In genomic region chr6:139426795-139427194, GRCh38 we compare ENCODE assay signal across 1 cellular context.
TF ChIP-seq lines count a peak whose summit lies in the region.

No MANE protein-coding gene starts in this region.

TF ChIP-seq in H1, 55 proteins besides CTCF, POLR2A, EP300 and RAD21:
- TF ChIP-seq ASH2L (IDR thresholded peaks at IDR 0.05; ENCODE audit: low read length) (no peak), TEAD4 (IDR thresholded peaks at IDR 0.05; ENCODE audit: low read depth, low read length) (no peak), SIN3A (conservative IDR thresholded peaks at IDR 0.05 in 1 of 2, IDR thresholded peaks at IDR 0.05 in 1 of 2; ENCODE audit: low read depth in 1 of 2, low read length in 2 of 2) (no peak), CBX8 (IDR thresholded peaks at IDR 0.05; ENCODE audit: borderline replicate concordance, low read depth, low read length) (no peak), TCF12 (IDR thresholded peaks at IDR 0.05; ENCODE audit: low read depth, low read length) (no peak), CBX5 (IDR thresholded peaks at IDR 0.05; ENCODE audit: low read depth, low read length) (no peak), RXRA (IDR thresholded peaks at IDR 0.05; ENCODE audit: insufficient read depth, low read depth, low read length) (no peak), SP4 (IDR thresholded peaks at IDR 0.05; ENCODE audit: low read length) (no peak), BCL11A (IDR thresholded peaks at IDR 0.05; ENCODE audit: low read depth in 2 of 2, low read length in 2 of 2) (no peak)
- TF ChIP-seq, protein P1, sequence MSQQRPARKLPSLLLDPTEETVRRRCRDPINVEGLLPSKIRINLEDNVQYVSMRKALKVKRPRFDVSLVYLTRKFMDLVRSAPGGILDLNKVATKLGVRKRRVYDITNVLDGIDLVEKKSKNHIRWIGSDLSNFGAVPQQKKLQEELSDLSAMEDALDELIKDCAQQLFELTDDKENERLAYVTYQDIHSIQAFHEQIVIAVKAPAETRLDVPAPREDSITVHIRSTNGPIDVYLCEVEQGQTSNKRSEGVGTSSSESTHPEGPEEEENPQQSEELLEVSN (IDR thresholded peaks at IDR 0.05), result no peak
- TF ChIP-seq, protein P2, sequence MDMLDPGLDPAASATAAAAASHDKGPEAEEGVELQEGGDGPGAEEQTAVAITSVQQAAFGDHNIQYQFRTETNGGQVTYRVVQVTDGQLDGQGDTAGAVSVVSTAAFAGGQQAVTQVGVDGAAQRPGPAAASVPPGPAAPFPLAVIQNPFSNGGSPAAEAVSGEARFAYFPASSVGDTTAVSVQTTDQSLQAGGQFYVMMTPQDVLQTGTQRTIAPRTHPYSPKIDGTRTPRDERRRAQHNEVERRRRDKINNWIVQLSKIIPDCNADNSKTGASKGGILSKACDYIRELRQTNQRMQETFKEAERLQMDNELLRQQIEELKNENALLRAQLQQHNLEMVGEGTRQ (IDR thresholded peaks at IDR 0.05; ENCODE audit: low read length), result no peak
TF ChIP-seq in H1: peak in this region for 0.
